In genomic region chr1:225653463-225654276, GRCh38 we compare ENCODE assay signal across 1 cellular context.
TF ChIP-seq lines count a peak whose summit lies in the region.

No MANE protein-coding gene starts in this region.

TF ChIP-seq in HepG2, 621 proteins besides CTCF, POLR2A, EP300 and RAD21 (continued from another document and continues in another):
- TF ChIP-seq ZNF512B (CRISPR knock-in tag; IDR thresholded peaks at IDR 0.05; ENCODE audit: borderline replicate concordance) (no peak), FOXP1 (IDR thresholded peaks at IDR 0.05) (no peak), FOXP1 (CRISPR knock-in tag; IDR thresholded peaks at IDR 0.05) (no peak), HNRNPK (IDR thresholded peaks at IDR 0.05; ENCODE audit: low read depth, low read length, poor library complexity, severe bottlenecking) (no peak), UBTF (CRISPR knock-in tag; IDR thresholded peaks at IDR 0.05) (peak; percentile 79), SP5 (CRISPR knock-in tag; IDR thresholded peaks at IDR 0.05; ENCODE audit: borderline replicate concordance, low read depth) (no peak), ZNF598 (CRISPR knock-in tag; IDR thresholded peaks at IDR 0.05; ENCODE audit: borderline replicate concordance) (0 out of 2 replicates have a peak, but pooled peaks have one; percentile 20), ZNF776 (CRISPR knock-in tag; IDR thresholded peaks at IDR 0.05) (peak; percentile 84), ZNF597 (CRISPR knock-in tag; IDR thresholded peaks at IDR 0.05) (no peak), BATF2 (CRISPR knock-in tag; IDR thresholded peaks at IDR 0.05) (no peak), ZFP41 (CRISPR knock-in tag; IDR thresholded peaks at IDR 0.05; ENCODE audit: borderline replicate concordance) (0 out of 2 replicates have a peak, but pooled peaks have one; percentile 25), ZNF296 (CRISPR knock-in tag; conservative IDR thresholded peaks at IDR 0.05) (no peak), ZNF326 (CRISPR knock-in tag; IDR thresholded peaks at IDR 0.05; ENCODE audit: borderline replicate concordance) (no peak), ZNF160 (CRISPR knock-in tag; IDR thresholded peaks at IDR 0.05) (0 out of 2 replicates have a peak, but pooled peaks have one; percentile 64), ZNF224 (CRISPR knock-in tag; IDR thresholded peaks at IDR 0.05) (no peak), KLF15 (CRISPR knock-in tag; IDR thresholded peaks at IDR 0.05; ENCODE audit: borderline replicate concordance) (peak; percentile 28; the same call in 1 of the 2 replicates), TGIF2 (CRISPR knock-in tag; IDR thresholded peaks at IDR 0.05) (0 out of 2 replicates have a peak, but pooled peaks have one; percentile 52), ZNF768 (CRISPR knock-in tag; IDR thresholded peaks at IDR 0.05) (peak; percentile 65; the same call in 1 of the 2 replicates), PRMT3 (CRISPR knock-in tag; IDR thresholded peaks at IDR 0.05; ENCODE audit: borderline replicate concordance, low read depth) (no peak), SALL1 (CRISPR knock-in tag; IDR thresholded peaks at IDR 0.05) (peak; percentile 54; the same call in 1 of the 2 replicates), MNT (IDR thresholded peaks at IDR 0.05) (no peak), TCF12 (IDR thresholded peaks at IDR 0.05) (no peak), TCF12 (CRISPR knock-in tag; IDR thresholded peaks at IDR 0.05) (peak; percentile 71; the same call in 1 of the 2 replicates), MTF2 (CRISPR knock-in tag; IDR thresholded peaks at IDR 0.05; ENCODE audit: borderline replicate concordance) (no peak), ZNF337 (CRISPR knock-in tag; IDR thresholded peaks at IDR 0.05; ENCODE audit: borderline replicate concordance, low read depth) (no peak), SRF (IDR thresholded peaks at IDR 0.05; ENCODE audit: low read depth, low read length) (no peak), ZNF687 (CRISPR knock-in tag; IDR thresholded peaks at IDR 0.05) (peak; percentile 80), PHF21A (CRISPR knock-in tag; IDR thresholded peaks at IDR 0.05) (peak; percentile 38; the same call in 1 of the 2 replicates), PTBP1 (IDR thresholded peaks at IDR 0.05; ENCODE audit: low read depth, low read length, poor library complexity, severe bottlenecking) (no peak), ZMAT5 (CRISPR knock-in tag; IDR thresholded peaks at IDR 0.05; ENCODE audit: borderline replicate concordance, low read depth) (no peak), ZFP36L2 (CRISPR knock-in tag; IDR thresholded peaks at IDR 0.05) (no peak), ZBTB20 (CRISPR knock-in tag; IDR thresholded peaks at IDR 0.05; ENCODE audit: borderline replicate concordance, low read depth) (no peak), HNRNPL (IDR thresholded peaks at IDR 0.05; ENCODE audit: low read depth, low read length) (0 out of 2 replicates have a peak, but pooled peaks have one; percentile 17), NFYB (CRISPR knock-in tag; IDR thresholded peaks at IDR 0.05) (peak; percentile 12; the same call in 1 of the 2 replicates), ZNF878 (CRISPR knock-in tag; IDR thresholded peaks at IDR 0.05) (no peak), DMTF1 (CRISPR knock-in tag; IDR thresholded peaks at IDR 0.05) (no peak), ZNF225 (CRISPR knock-in tag; IDR thresholded peaks at IDR 0.05) (peak; percentile 62; the same call in 1 of the 2 replicates), SP140L (CRISPR knock-in tag; IDR thresholded peaks at IDR 0.05; ENCODE audit: borderline replicate concordance) (no peak), ZSCAN5A (CRISPR knock-in tag; IDR thresholded peaks at IDR 0.05; ENCODE audit: borderline replicate concordance) (no peak), ZNF788 (CRISPR knock-in tag; IDR thresholded peaks at IDR 0.05; ENCODE audit: borderline replicate concordance) (no peak; the same call in 1 of the 2 replicates), E2F5 (CRISPR knock-in tag; conservative IDR thresholded peaks at IDR 0.05) (no peak), KAT7 (CRISPR knock-in tag; IDR thresholded peaks at IDR 0.05; ENCODE audit: borderline replicate concordance) (0 out of 2 replicates have a peak, but pooled peaks have one; percentile 45), ZNF136 (CRISPR knock-in tag; IDR thresholded peaks at IDR 0.05; ENCODE audit: low read depth) (no peak), ZNF781 (CRISPR knock-in tag; IDR thresholded peaks at IDR 0.05; ENCODE audit: borderline replicate concordance, not compliant biosample characterization) (peak; percentile 48)
